In the genomic region with DNA sequence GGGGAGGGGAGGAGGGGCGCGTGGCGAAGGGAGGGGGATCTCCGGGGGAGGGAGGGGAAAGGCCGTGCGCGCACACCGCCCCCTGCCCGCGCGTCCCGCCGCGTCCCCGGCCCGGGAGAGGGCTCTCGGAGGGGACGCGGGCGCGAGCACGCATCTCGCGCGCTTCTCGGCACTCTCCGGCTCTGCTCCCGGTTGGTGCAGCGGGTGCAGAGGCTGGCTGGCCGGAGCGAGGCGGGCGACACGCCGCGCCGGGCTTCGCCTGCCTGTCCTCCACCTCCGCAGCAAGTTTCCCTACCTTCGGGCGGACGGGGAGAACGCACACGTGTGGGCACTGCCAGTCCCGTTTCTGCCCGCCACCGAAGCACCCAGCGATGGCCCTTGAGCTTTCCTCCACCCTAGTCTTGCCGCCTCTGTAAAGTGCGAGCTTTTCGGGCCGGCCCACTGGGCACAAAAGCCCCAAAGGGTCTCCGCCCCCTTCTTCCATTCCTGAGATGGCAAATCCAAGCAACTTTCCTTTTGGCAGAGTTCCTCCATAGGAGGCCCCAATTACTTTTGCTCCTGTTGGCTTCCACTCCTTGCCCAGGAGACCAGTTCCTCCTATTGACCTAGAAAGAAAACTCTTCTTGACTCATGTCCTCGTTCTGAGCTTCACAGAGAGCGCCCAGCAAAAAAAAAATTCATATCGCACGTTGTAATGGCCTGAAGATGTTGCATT, we compare ENCODE assay signal across 8 cellular contexts. TPM values are rescaled to one million over a fixed set of nuclear protein-coding genes. Genes with fewer than 3 reads are reported as not detected.
A peak's percentile ranks its signal among the peaks of the same experiment; 100 is the strongest.
DNase-seq lines count a peak whose midpoint lies in the region; ATAC-seq and TF ChIP-seq lines count a peak whose summit lies in the region.

No MANE protein-coding gene starts in this region.

- TF ChIP-seq CTCF in BJ (IDR thresholded peaks at IDR 0.05; ENCODE audit: insufficient read depth, low read depth, low read length): no peak
- no peak for TF ChIP-seq CTCF in mucosa of descending colon (IDR thresholded peaks at IDR 0.05)

- peak; percentile 18 for ATAC-seq in HG03378 (IDR thresholded peaks at IDR 0.05; ENCODE audit: unreplicated experiment)
- peak; percentile 76 for ATAC-seq in mucosa of descending colon

- H3K27me3 ChIP-seq in BJ (ENCODE audit: control insufficient read depth, insufficient read depth, low read length): no peaks in the 10 kb centered on the region

- no peaks in the 10 kb centered on the region for H3K9me3 ChIP-seq in mucosa of descending colon

- peaks cover 28% of the 10 kb centered on the region for H3K4me1 ChIP-seq in mucosa of descending colon (ENCODE audit: low read depth)

- peak overlapping the region; percentile 88 for H3K27ac ChIP-seq in epithelial cell of prostate

- H3K36me3 ChIP-seq in BJ (ENCODE audit: control insufficient read depth, insufficient read depth, low read length) (peaks cover 16% of the 10 kb centered on the region), mucosa of descending colon (ENCODE audit: low read depth) (peaks cover 8% of the 10 kb centered on the region)

- POLR2A ChIA-PET in BJ (lab: Charles Lee): interaction anchor here (0.5 to 0.8 kb wide), 2 partner anchors 21 to 102 kb away, joined by 3 to 4 read pairs; a partner anchor contains a TSS

- CTCF ChIA-PET in BJ (lab: Yijun Ruan, JAX): interaction anchor here (0.6 to 3.7 kb wide), 8 partner anchors 9 to 352 kb away, joined by 3 to 17 read pairs (median 6); no protein-coding TSS in a partner anchor

- H3K4me3 ChIP-seq in BJ (ENCODE audit: low read depth, low read length) (peak overlapping the region; percentile 86), mucosa of descending colon (peak overlapping the region; percentile 67)

- intact Hi-C loops in mucosa of descending colon (cut with DNase I, micrococcal nuclease): no loop called here

- DNase-seq in BJ (ENCODE audit: low read depth) (no peak), GM19240 (ENCODE audit: insufficient read length, low spot score) (peak; percentile 81), NCI-H82 treated with DMSO at 0.1 percent for 48 hours (lab: John Stamatoyannopoulos, UW; ENCODE audit: unreplicated experiment) (peak; percentile 25), epithelial cell of prostate (ENCODE audit: low read depth, low spot score) (no peak), mucosa of descending colon (peak; percentile 72 to 86 (median 84))
- DNase-seq in activated CD8-positive, alpha-beta memory T cell treated with anti-CD3 and anti-CD28 coated beads, Interleukin-2, amount 50 U/mL, for 48 hours: peak; percentile 88
- DNase-seq in stimulated activated CD8-positive, alpha-beta memory T cell treated with anti-CD3 and anti-CD28 coated beads, Interleukin-7, amount 100 ng/mL, for 24 hours (ENCODE audit: low read depth): peak; percentile 58

RNA-seq across cellular contexts. Expression of a gene that starts 0.4 kb away (rescaled TPM):
- 27.3 and 30.7 TPM in 2 replicates for polyA plus RNA-seq in BJ (2011; rRNA removed)
- 8.4 and 14.0 TPM in 2 replicates for polyA minus RNA-seq in BJ (2011; rRNA and poly(A)+ RNA removed)
- 10 to 100 TPM; 23.4 to 44.4 (median 38.7) TPM for total RNA-seq in mucosa of descending colon

RNA-seq across cellular contexts. Expression of a gene that starts 0.6 kb away (rescaled TPM):
- 15.7 and 16.8 TPM in 2 replicates for polyA plus RNA-seq in BJ (2011; rRNA removed)
- 25.7 and 28.4 TPM in 2 replicates for polyA minus RNA-seq in BJ (2011; rRNA and poly(A)+ RNA removed)
- total RNA-seq in mucosa of descending colon: 10 to 100 TPM; 26.1 to 52.9 (median 46.0) TPM

RNA-seq across cellular contexts. Expression of a gene that starts 26.0 kb away (rescaled TPM):
- 0.59 and 0.63 TPM in 2 replicates for polyA plus RNA-seq in BJ (2011; rRNA removed)
- polyA minus RNA-seq in BJ (2011; rRNA and poly(A)+ RNA removed): 0.51 and 1.4 TPM in 2 replicates
- total RNA-seq in mucosa of descending colon: 10 to 100 TPM in 1 of 3 donors, 1 to 10 TPM in 2; 6.2 to 13.8 (median 7.3) TPM

RNA-seq across cellular contexts. Expression of a gene that starts 50.9 kb away (rescaled TPM):
- polyA plus RNA-seq in BJ (2011; rRNA removed): 41.7 and 63.9 TPM in 2 replicates
- polyA minus RNA-seq in BJ (2011; rRNA and poly(A)+ RNA removed): 56.1 and 60.3 TPM in 2 replicates
- 10 to 100 TPM; 10.7 to 35.3 (median 16.9) TPM for total RNA-seq in mucosa of descending colon

Comparison
In these comparisons a context has a peak if more than half of its experiments do, and no peak if none do; other contexts are left out.
1. DNase-seq: peak in GM19240 (single experiment), NCI-H82 treated with DMSO at 0.1 percent for 48 hours (single experiment), activated CD8-positive, alpha-beta memory T cell treated with anti-CD3 and anti-CD28 coated beads, Interleukin-2, amount 50 U/mL, for 48 hours (single experiment), mucosa of descending colon (3 of 3) and stimulated activated CD8-positive, alpha-beta memory T cell treated with anti-CD3 and anti-CD28 coated beads, Interleukin-7, amount 100 ng/mL, for 24 hours (single experiment); none in BJ (single experiment) and epithelial cell of prostate (single experiment).